ENCODE assay signal across 9 cellular contexts in genomic region chr16:56547120-56547948, GRCh38. TPM values are rescaled to one million over a fixed set of nuclear protein-coding genes. Genes with fewer than 3 reads are reported as not detected.
DNase-seq lines count a peak whose midpoint lies in the region; ATAC-seq, FAIRE-seq and TF ChIP-seq lines count a peak whose summit lies in the region.
"Had no signal": no experiment of that assay in that cellular context is flagged by ENCODE, and none has a peak within 500 bp of the region (broad histone marks: within the 10 kb centered on the region; RNA-seq: fewer than 3 reads in every experiment).

No MANE protein-coding gene starts in this region.

- no peaks in the 10 kb centered on the region for H3K36me3 ChIP-seq in CD8-positive, alpha-beta T cell (ENCODE audit: insufficient read depth, low read length)
- H3K36me3 ChIP-seq in bronchial epithelial cell (ENCODE audit: control insufficient read depth, insufficient read depth, low read length): no peaks in the 10 kb centered on the region
- H3K36me3 ChIP-seq in mesenchymal stem cell (ENCODE audit: control insufficient read depth in 1 of 2, insufficient read depth in 2 of 2, low read depth in 1 of 2, low read length in 2 of 2): no peaks in the 10 kb centered on the region

- intact Hi-C loops in CD8-positive, alpha-beta T cell (cut with DNase I, micrococcal nuclease): no loop called here

- no peak overlapping the region for H2BK15ac ChIP-seq in mesenchymal stem cell (ENCODE audit: low read depth, poor library complexity, severe bottlenecking)

- H3K4me3 ChIP-seq in CD8-positive, alpha-beta T cell (ENCODE audit: low read depth, low read length): no peak overlapping the region
- H3K4me3 ChIP-seq in bronchial epithelial cell (ENCODE audit: low read depth, low read length): no peak overlapping the region
- no peak overlapping the region for H3K4me3 ChIP-seq in mesenchymal stem cell (ENCODE audit: insufficient read depth in 1 of 2, low read depth in 1 of 2, low read length in 2 of 2)

- no peak overlapping the region for H2BK120ac ChIP-seq in mesenchymal stem cell (ENCODE audit: low read depth, low read length)

- no peaks in the 10 kb centered on the region for H3K27me3 ChIP-seq in CD8-positive, alpha-beta T cell (ENCODE audit: insufficient read depth, low read length)
- H3K27me3 ChIP-seq in bronchial epithelial cell (ENCODE audit: control insufficient read depth, insufficient read depth, low read length) (no peaks in the 10 kb centered on the region), mesenchymal stem cell (ENCODE audit: control insufficient read depth in 1 of 2, insufficient read depth in 1 of 2, low read length in 2 of 2) (peaks cover 0 to 18% of the 10 kb centered on the region in 2 experiments)

- peaks cover 13% of the 10 kb centered on the region for H3K4me1 ChIP-seq in CD8-positive, alpha-beta T cell (ENCODE audit: insufficient read depth, low read length)
- peaks cover 1% of the 10 kb centered on the region for H3K4me1 ChIP-seq in mesenchymal stem cell (ENCODE audit: control insufficient read depth, insufficient read depth, low read depth, low read length)

- no peaks in the 10 kb centered on the region for H3K36me3 Mint-ChIP-seq in CD8-positive, alpha-beta T cell

- 32% methylated on average over 11 of the region's 12 CpGs for WGBS in mesenchymal stem cell

- CTCF ChIA-PET in CD8-positive, alpha-beta T cell (lab: Charles Lee): interaction anchor here (1.1 to 1.9 kb wide), 3 partner anchors 10 to 95 kb away, joined by 3 to 7 read pairs (median 4); no protein-coding TSS in a partner anchor

- no peak overlapping the region for H3K27ac ChIP-seq in CD8-positive, alpha-beta T cell (ENCODE audit: low read depth, low read length)
- no peak overlapping the region for H3K27ac ChIP-seq in mesenchymal stem cell (ENCODE audit: low read length, poor library complexity, severe bottlenecking)

- H3K4me3 Mint-ChIP-seq in CD8-positive, alpha-beta T cell: peak overlapping the region; percentile 23

- H3K4me2 ChIP-seq in mesenchymal stem cell (ENCODE audit: low read length, poor library complexity, severe bottlenecking): no peak overlapping the region

- H2AFZ ChIP-seq in mesenchymal stem cell (ENCODE audit: low read depth, low read length): no peak overlapping the region

- peak overlapping the region; percentile 70 for H4K8ac ChIP-seq in mesenchymal stem cell (ENCODE audit: low read length)

- H3K9me3 ChIP-seq in CD8-positive, alpha-beta T cell (ENCODE audit: low read length): no peaks in the 10 kb centered on the region
- no peaks in the 10 kb centered on the region for H3K9me3 ChIP-seq in mesenchymal stem cell (ENCODE audit: control insufficient read depth, low read length)

- no peak for TF ChIP-seq CTCF in CD8-positive, alpha-beta T cell (IDR thresholded peaks at IDR 0.05)
- no peak for TF ChIP-seq CTCF in bronchial epithelial cell (IDR thresholded peaks at IDR 0.05; ENCODE audit: insufficient read depth, low read length, severe bottlenecking)

- no peak overlapping the region for H2AK5ac ChIP-seq in mesenchymal stem cell (ENCODE audit: low read length, severe bottlenecking)

- H3K79me1 ChIP-seq in mesenchymal stem cell (replicated peaks; ENCODE audit: low read length, poor library complexity, severe bottlenecking): no peaks in the 10 kb centered on the region

- peak overlapping the region; percentile 85 for H4K91ac ChIP-seq in mesenchymal stem cell (ENCODE audit: low read length)

- POLR2A ChIA-PET in CD8-positive, alpha-beta T cell (lab: Charles Lee): interaction anchor here (1.1 to 1.6 kb wide), 4 partner anchors 12 to 155 kb away, joined by 3 to 5 read pairs (median 3); no protein-coding TSS in a partner anchor

- no peak overlapping the region for H3K27ac Mint-ChIP-seq in CD8-positive, alpha-beta T cell

- peak overlapping the region in 1 of 2 experiments; percentile 73 for H3K18ac ChIP-seq in mesenchymal stem cell (ENCODE audit: low read depth in 1 of 2, low read length in 2 of 2)

- peak overlapping the region; percentile 57 to 75 for H3K4ac ChIP-seq in mesenchymal stem cell (ENCODE audit: low read depth in 1 of 2, low read length in 2 of 2)

- no peak for ATAC-seq in CD8-positive, alpha-beta T cell
- ATAC-seq in HG03159 (IDR thresholded peaks at IDR 0.05; ENCODE audit: unreplicated experiment): no peak

- H3K27me3 Mint-ChIP-seq in CD8-positive, alpha-beta T cell (ENCODE audit: low read depth): no peaks in the 10 kb centered on the region

- H3K9ac ChIP-seq in mesenchymal stem cell (ENCODE audit: low read length): no peak overlapping the region

- no peak overlapping the region for H2BK5ac ChIP-seq in mesenchymal stem cell (ENCODE audit: low read depth, low read length, poor library complexity, severe bottlenecking)

- H3K23ac ChIP-seq in mesenchymal stem cell (ENCODE audit: low read length in 2 of 2): no peak overlapping the region

- H3K14ac ChIP-seq in mesenchymal stem cell (ENCODE audit: low read length in 2 of 2): peak overlapping the region in 1 of 2 experiments; percentile 84

- peaks cover 17% of the 10 kb centered on the region for H3K4me1 Mint-ChIP-seq in CD8-positive, alpha-beta T cell (ENCODE audit: low read depth)

- FAIRE-seq in bronchial epithelial cell (lab: Jason Lieb, UNC): no peak

- no peak for DNase-seq in CD8-positive, alpha-beta T cell
- DNase-seq in Kasumi-1 (lab: John Stamatoyannopoulos, UW): peak; percentile 6 to 9
- peak; percentile 83 for DNase-seq in bronchial epithelial cell (ENCODE audit: low read depth)
- peak; percentile 80 for DNase-seq in mesenchymal stem cell
- no peak for DNase-seq in DMS79 treated with DMSO at 0.1 percent for 48 hours (lab: John Stamatoyannopoulos, UW)
- DNase-seq in germinal center (ENCODE audit: low spot score): no peak
- DNase-seq in HuH-7.5 (ENCODE audit: low spot score): no peak
- DNase-seq: activated CD4-positive, CD25-positive, alpha-beta regulatory T cell had no signal

- no peaks in the 10 kb centered on the region for H3K9me3 Mint-ChIP-seq in CD8-positive, alpha-beta T cell

- H2BK12ac ChIP-seq in mesenchymal stem cell (ENCODE audit: low read length in 2 of 2): peak overlapping the region; percentile 38 to 81

RNA-seq across cellular contexts. Expression of gene MT4, which starts 17.5 kb away (rescaled TPM):
- total RNA-seq in CD8-positive, alpha-beta T cell: not detected
- total RNA-seq in bronchial epithelial cell: not detected in 2 replicates
- not detected for polyA plus RNA-seq in mesenchymal stem cell (2013, experiment 1 of 2)
- polyA plus RNA-seq in mesenchymal stem cell (2013, experiment 2 of 2): not detected

RNA-seq across cellular contexts. Expression of gene BBS2, which starts 27.5 kb away (rescaled TPM):
- total RNA-seq in CD8-positive, alpha-beta T cell: 10 to 100 TPM; 60.6 to 62.1 TPM
- total RNA-seq in bronchial epithelial cell: 31.6 and 46.6 TPM in 2 replicates
- polyA plus RNA-seq in mesenchymal stem cell (2013, experiment 1 of 2): 22.8 TPM
- 21.2 TPM for polyA plus RNA-seq in mesenchymal stem cell (2013, experiment 2 of 2)

RNA-seq across cellular contexts. Expression of gene MT3, which starts 42.0 kb away (rescaled TPM):
- 1 to 10 TPM in 1 of 2 experiments, under 1 TPM in 1; 1.00 to 1.8 TPM for total RNA-seq in CD8-positive, alpha-beta T cell
- total RNA-seq in bronchial epithelial cell: not detected in 2 replicates
- not detected for polyA plus RNA-seq in mesenchymal stem cell (2013, experiment 1 of 2)
- 0.18 TPM for polyA plus RNA-seq in mesenchymal stem cell (2013, experiment 2 of 2)

Comparison
In these comparisons a context has a peak if more than half of its experiments do, and no peak if none do; other contexts are left out.
1. DNase-seq: peak in Kasumi-1 (2 of 2), bronchial epithelial cell (single experiment) and mesenchymal stem cell (single experiment); none in CD8-positive, alpha-beta T cell (0 of 7), DMS79 treated with DMSO at 0.1 percent for 48 hours (single experiment), germinal center (single experiment) and HuH-7.5 (single experiment).